Comparison of ENCODE assay signal across 8 cellular contexts in genomic region chr20:25318471-25319240, GRCh38.
DNase-seq lines count a peak whose midpoint lies in the region; ATAC-seq and TF ChIP-seq lines count a peak whose summit lies in the region.

No MANE protein-coding gene starts in this region.

- no peak for TF ChIP-seq CTCF in GM12865 (IDR thresholded peaks at IDR 0.05; ENCODE audit: insufficient read depth, low read depth, low read length, missing control alignments)
- TF ChIP-seq CTCF in left ventricle myocardium inferior (IDR thresholded peaks at IDR 0.05; ENCODE audit: borderline replicate concordance) = no peak
- TF ChIP-seq CTCF in H9 (conservative IDR thresholded peaks at IDR 0.05) = no peak

- intact Hi-C loops in left ventricle myocardium inferior (cut with micrococcal nuclease) = loop anchor here (10.0 kb wide), 1 partner anchor 56 kb away; no protein-coding TSS in a partner anchor

- H3K79me1 ChIP-seq in H9 (ENCODE audit: insufficient read depth, low read depth, low read length, poor library complexity, severe bottlenecking) = peaks cover 4% of the 10 kb centered on the region

- no peak overlapping the region for H3K4me3 Mint-ChIP-seq in H9

- no peaks in the 10 kb centered on the region for H3K23me2 ChIP-seq in H9 (ENCODE audit: insufficient read length, low read depth, low read length, poor library complexity, severe bottlenecking)

- peak; percentile 90 for ATAC-seq in GM21367 (IDR thresholded peaks at IDR 0.05; ENCODE audit: unreplicated experiment)
- ATAC-seq in HG03520 (IDR thresholded peaks at IDR 0.05; ENCODE audit: unreplicated experiment) = peak; percentile 93

- peaks cover 2 to 4% of the 10 kb centered on the region in 2 experiments for H3K4me1 Mint-ChIP-seq in H9

- H3K36me3 Mint-ChIP-seq in H9 (ENCODE audit: insufficient read depth in 1 of 3, low read depth in 3 of 3) = peaks cover 20 to 52% (median 26%) of the 10 kb centered on the region in 3 experiments; a peak in 6 of 7 replicates

- no CpG with 5 or more reads among the region's 16 CpGs for WGBS in H9 (ENCODE audit: extremely low coverage, insufficient read length, low lambda C conversion rate)

- no peaks in the 10 kb centered on the region for H3K9me3 Mint-ChIP-seq in H9

- H3K36me3 ChIP-seq in left ventricle myocardium inferior = peaks cover 31% of the 10 kb centered on the region

- no peak overlapping the region for H3K4me2 ChIP-seq in H9 (ENCODE audit: insufficient read depth, insufficient read length, low read length)

- H2BK20ac ChIP-seq in H9 (ENCODE audit: low read depth, low read length, poor library complexity, severe bottlenecking) = no peak overlapping the region

- H4K20me1 ChIP-seq in H9 (ENCODE audit: control insufficient read depth, insufficient read depth, insufficient read length) = no peaks in the 10 kb centered on the region

- H2AK5ac ChIP-seq in H9 (ENCODE audit: insufficient read length, low read length) = no peak overlapping the region

- H3K27me3 ChIP-seq in left ventricle myocardium inferior (ENCODE audit: low read depth) = no peaks in the 10 kb centered on the region
- no peaks in the 10 kb centered on the region for H3K27me3 ChIP-seq in H9 (ENCODE audit: insufficient read depth, low read length)

- H3K27ac Mint-ChIP-seq in H9 = no peak overlapping the region; a peak in 2 of 7 replicates

- no peak overlapping the region for H4K5ac ChIP-seq in H9 (ENCODE audit: insufficient read length, low read depth, low read length)

- H3K4me1 ChIP-seq in left ventricle myocardium inferior (peaks cover 28% of the 10 kb centered on the region), H9 (ENCODE audit: insufficient read depth, low read length) (no peaks in the 10 kb centered on the region)

- H3K14ac ChIP-seq in H9 (ENCODE audit: insufficient read depth, low read length) = no peak overlapping the region

- H3K27me3 Mint-ChIP-seq in H9 (ENCODE audit: low read depth) = peaks cover 2% of the 10 kb centered on the region; the same call in 1 of the 2 replicates

- H4K8ac ChIP-seq in H9 (replicated peaks; ENCODE audit: insufficient read length, low read depth, low read length) = no peak overlapping the region

- no peaks in the 10 kb centered on the region for H3K79me2 ChIP-seq in H9 (ENCODE audit: insufficient read depth, low read length)

- H3K18ac ChIP-seq in H9 (ENCODE audit: insufficient read length, low read depth, low read length) = no peak overlapping the region

- no peak overlapping the region for H3K4ac ChIP-seq in H9 (ENCODE audit: low read depth, low read length)

- no peak overlapping the region for H2BK15ac ChIP-seq in H9 (ENCODE audit: low read depth, low read length)

- H3K4me3 ChIP-seq in GM12865 (ENCODE audit: low read depth, low read length) (peak overlapping the region; percentile 30; the same call in 1 of the 2 replicates), left ventricle myocardium inferior (no peak overlapping the region)

- H2BK120ac ChIP-seq in H9 (ENCODE audit: low read depth, low read length, poor library complexity, severe bottlenecking) = no peak overlapping the region

- H2BK5ac ChIP-seq in H9 (ENCODE audit: insufficient read length, low read length) = no peak overlapping the region

- no peak overlapping the region for H2BK12ac ChIP-seq in H9 (ENCODE audit: insufficient read length, low read depth, low read length)

- no peak overlapping the region for H3K23ac ChIP-seq in H9 (ENCODE audit: insufficient read length, low read depth, low read length)

- H4K91ac ChIP-seq in H9 (ENCODE audit: insufficient read length, low read depth, low read length) = no peak overlapping the region

- DNase-seq in GM12865 (ENCODE audit: low read depth) (peak; percentile 94), left ventricle myocardium inferior (no peak), H9 (no peak), NCI-H2107 treated with DMSO at 0.1 percent for 48 hours (lab: John Stamatoyannopoulos, UW; ENCODE audit: unreplicated experiment) (no peak), NCI-H524 (lab: John Stamatoyannopoulos, UW) (no peak), iPS-NIHi11 (ENCODE audit: low spot score) (no peak)

- H3K9me3 ChIP-seq in left ventricle myocardium inferior (replicated peaks) (no peaks in the 10 kb centered on the region), H9 (ENCODE audit: control insufficient read depth, low read depth, low read length) (no peaks in the 10 kb centered on the region)

- no peak overlapping the region for H2AFZ ChIP-seq in H9 (ENCODE audit: low read length)

- H3T11ph ChIP-seq in H9 (ENCODE audit: low read length) = no peak overlapping the region

- H3K9ac ChIP-seq in H9 (ENCODE audit: extremely low read depth, insufficient read length, low read length) = no peak overlapping the region

- H3K27ac ChIP-seq in left ventricle myocardium inferior (replicated peaks) (peak overlapping the region; percentile 50), H9 (ENCODE audit: insufficient read length, low read depth, low read length) (no peak overlapping the region)

- no peak overlapping the region for H3K56ac ChIP-seq in H9 (ENCODE audit: insufficient read length, low read depth, low read length)
